8 cellular contexts compared by ENCODE assay signal in genomic region chrX:153474718-153475117, GRCh38. TPM values are rescaled to one million over a fixed set of nuclear protein-coding genes. Genes with fewer than 3 reads are reported as not detected.
DNase-seq lines count a peak whose midpoint lies in the region; ATAC-seq and TF ChIP-seq lines count a peak whose summit lies in the region.
"Had no signal": no experiment of that assay in that cellular context is flagged by ENCODE, and none has a peak within 500 bp of the region (broad histone marks: within the 10 kb centered on the region; RNA-seq: fewer than 3 reads in every experiment).

No MANE protein-coding gene starts in this region.

- no peak for TF ChIP-seq CTCF in foreskin keratinocyte (conservative IDR thresholded peaks at IDR 0.05)

- peak; percentile 39 for DNase-seq in NCI-H1092 treated with DMSO at 0.1 percent for 48 hours (lab: John Stamatoyannopoulos, UW)
- peak; percentile 60 for DNase-seq in activated T-cell treated with anti-CD3 and anti-CD28 coated beads, Interleukin-2, amount 50 U/mL, for 1 hour
- DNase-seq in foreskin keratinocyte: no peak
- no peak for DNase-seq in putamen (ENCODE audit: low spot score)
- DNase-seq in SKM-1 (lab: John Stamatoyannopoulos, UW; ENCODE audit: unreplicated experiment): no peak

- H3K4me3 ChIP-seq in skeletal muscle satellite cell (ENCODE audit: low read length): peak overlapping the region; percentile 39

- H3K9ac ChIP-seq in skeletal muscle satellite cell (ENCODE audit: low read depth, low read length): no peak overlapping the region

- H3K4me2 ChIP-seq in skeletal muscle satellite cell (ENCODE audit: low read length): peak overlapping the region; percentile 49

- no peak overlapping the region for H3K27ac ChIP-seq in foreskin keratinocyte

- no peaks in the 10 kb centered on the region for H3K9me3 ChIP-seq in skeletal muscle satellite cell (replicated peaks; ENCODE audit: low read length)

- H3K4me1 ChIP-seq in foreskin keratinocyte (no peaks in the 10 kb centered on the region), skeletal muscle satellite cell (ENCODE audit: control insufficient read depth, insufficient read depth, low read length) (peaks cover 20% of the 10 kb centered on the region)

- H3K36me3 ChIP-seq in skeletal muscle satellite cell (ENCODE audit: insufficient read depth, low read length): no peaks in the 10 kb centered on the region

- H3K27me3 ChIP-seq in foreskin keratinocyte: no peaks in the 10 kb centered on the region
- no peaks in the 10 kb centered on the region for H3K27me3 ChIP-seq in skeletal muscle satellite cell (ENCODE audit: control insufficient read depth, insufficient read depth, low read length)

- ATAC-seq in foreskin keratinocyte (peak; percentile 14), HG02571 (IDR thresholded peaks at IDR 0.05; ENCODE audit: unreplicated experiment) (no peak)

RNA-seq across cellular contexts. Expression of gene HAUS7, which starts 4.3 kb away (rescaled TPM):
- 31.8 and 39.0 TPM in 2 replicates for total RNA-seq in foreskin keratinocyte
- 41.6 and 42.5 TPM in 2 replicates for polyA plus RNA-seq in foreskin keratinocyte
- 18.8 and 22.9 TPM in 2 replicates for total RNA-seq in skeletal muscle satellite cell (2012; rRNA removed)

RNA-seq across cellular contexts. Expression of gene BGN, which starts 20.1 kb away (rescaled TPM):
- 0.07 and 0.48 TPM in 2 replicates for total RNA-seq in foreskin keratinocyte
- polyA plus RNA-seq in foreskin keratinocyte: 0.10 and 0.12 TPM in 2 replicates
- 11.9 and 24.2 TPM in 2 replicates for total RNA-seq in skeletal muscle satellite cell (2012; rRNA removed)

RNA-seq across cellular contexts. Expression of gene TREX2, which starts 28.9 kb away (rescaled TPM):
- total RNA-seq in foreskin keratinocyte: 0.74 and 0.85 TPM in 2 replicates
- 0.57 and 0.71 TPM in 2 replicates for polyA plus RNA-seq in foreskin keratinocyte
- 2.2 and 3.8 TPM in 2 replicates for total RNA-seq in skeletal muscle satellite cell (2012; rRNA removed)

RNA-seq across cellular contexts. Expression of gene ATP2B3, which starts 42.7 kb away (rescaled TPM):
- total RNA-seq in foreskin keratinocyte: not detected in 2 replicates
- polyA plus RNA-seq in foreskin keratinocyte: not detected in 2 replicates
- not detected in 2 replicates for total RNA-seq in skeletal muscle satellite cell (2012; rRNA removed)
- total RNA-seq: glomerular endothelial cell had no signal

Comparison
In these comparisons a context has a peak if more than half of its experiments do, and no peak if none do; other contexts are left out.
1. DNase-seq: peak in NCI-H1092 treated with DMSO at 0.1 percent for 48 hours (single experiment) and activated T-cell treated with anti-CD3 and anti-CD28 coated beads, Interleukin-2, amount 50 U/mL, for 1 hour (single experiment); none in foreskin keratinocyte (0 of 2), putamen (single experiment) and SKM-1 (single experiment).